20 cellular contexts compared by ENCODE assay signal in genomic region chrX:9681011-9681410, GRCh38.
"Had no signal": no experiment of that assay in that cellular context is flagged by ENCODE, and none has a peak within 500 bp of the region (broad histone marks: within the 10 kb centered on the region; RNA-seq: fewer than 3 reads in every experiment).

No MANE protein-coding gene starts in this region.

- H3K27ac ChIP-seq: PC-9, Peyer's patch, SJCRH30 had no signal

- H3K36me3 ChIP-seq: MG63, Peyer's patch had no signal

- ATAC-seq: Right ventricle myocardium inferior, SK-N-SH treated with all-trans-retinoic acid at 6 μM for 48 hours had no signal

- H3K4me3 ChIP-seq: MG63, PC-9, Peyer's patch, SJCRH30 had no signal

- H3K9me3 ChIP-seq: MG63, Peyer's patch, SJCRH30 had no signal

- H3K27me3 ChIP-seq: MG63, Peyer's patch, SJCRH30 had no signal

- H3K4me1 ChIP-seq: Peyer's patch had no signal

- DNase-seq: Karpas-422, KG1, MG63, NCI-H1092, NCI-H1436, NCI-H187, NCI-H2029, NCI-H2171 treated with DMSO at 0.1 percent for 48 hours, NCI-H345, NCI-H446 treated with DMSO at 0.1 percent for 48 hours, NCI-H510A treated with DMSO at 0.1 percent for 48 hours, NCI-H526, NCI-H82, OCI-M1, PC-9, Peyer's patch, SHP77 treated with DMSO at 0.1 percent for 48 hours, SJCRH30 had no signal
